23 cellular contexts compared by ENCODE assay signal in the genomic region with DNA sequence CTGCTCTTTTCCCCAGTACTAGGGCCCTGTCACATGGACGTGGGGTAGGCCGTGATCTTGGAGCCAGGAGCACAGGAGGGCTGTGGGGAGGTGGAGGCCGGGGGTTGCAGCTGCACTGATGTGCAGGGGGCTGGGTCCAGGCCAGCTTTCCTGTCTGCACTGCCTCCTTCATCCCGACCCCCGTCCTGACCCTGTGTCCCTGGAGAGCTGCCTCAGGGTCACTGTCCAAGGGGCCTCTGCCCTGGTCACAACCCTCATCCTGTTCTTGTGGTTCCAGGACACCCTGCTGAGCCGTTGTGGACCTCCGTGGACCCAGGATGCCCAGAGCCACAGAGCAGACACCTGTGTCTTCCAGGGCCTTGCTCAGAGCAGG.
"Had no signal": no experiment of that assay in that cellular context is flagged by ENCODE, and none has a peak within 500 bp of the region (broad histone marks: within the 10 kb centered on the region; RNA-seq: fewer than 3 reads in every experiment).

No MANE protein-coding gene starts in this region.

- DNase-seq: activated CD4-positive, alpha-beta T cell treated with anti-CD3 and anti-CD28 coated beads for 4 hours; activated CD4-positive, alpha-beta T cell treated with anti-CD3 and anti-CD28 coated beads, Interleukin-2, amount 50 U/mL, for 48 hours; activated CD4-positive, CD25-positive, alpha-beta regulatory T cell; activated CD8-positive, alpha-beta memory T cell treated with anti-CD3 and anti-CD28 coated beads, Interleukin-2, amount 50 U/mL, for 48 hours; activated naive CD4-positive, alpha-beta T cell treated with Interleukin-2 at 50 U/mL for 16 hours; activated naive CD8-positive, alpha-beta T cell treated with anti-CD3 and anti-CD28 coated beads, Interleukin-2, amount 10 ng/mL, durations not matched to agents 7 days and 5 days; activated T-cell treated with anti-CD3 and anti-CD28 coated beads, Interleukin-2, amount 50 U/mL, for 48 hours; amniotic stem cell; cerebellar nuclear complex; cortex of kidney; esophagus squamous epithelium; gastrocnemius medialis; midbrain; stimulated activated CD4-positive, alpha-beta T cell treated with anti-CD3 and anti-CD28 coated beads, Interleukin-2, amount 100 ng/mL, for 48 hours; stimulated activated CD8-positive, alpha-beta memory T cell treated with anti-CD3 and anti-CD28 coated beads, Interleukin-4, amount 100 ng/mL, for 48 hours; stimulated activated naive B cell treated with anti-CD40 and anti-IgM and Interleukin-4, amounts not matched to agents 10 μg/mL and 1 μg/mL and 100 μg/mL, for 72 hours; T-helper 17 cell had no signal

- H3K27ac ChIP-seq: esophagus squamous epithelium, gastrocnemius medialis, thoracic aorta had no signal

- H3K4me1 ChIP-seq: esophagus squamous epithelium, gastrocnemius medialis had no signal

- H3K4me2 ChIP-seq: smooth muscle cell had no signal

- ATAC-seq: gastrocnemius medialis; left colon; sciatic nerve; stimulated activated naive B cell treated with anti-CD40 and anti-IgM and Interleukin-4, amounts not matched to agents 10 μg/mL and 1 μg/mL and 100 μg/mL, for 72 hours; T-helper 17 cell had no signal

- H3K4me3 ChIP-seq: esophagus squamous epithelium, gastrocnemius medialis, smooth muscle cell, thoracic aorta had no signal

- FAIRE-seq: bronchial epithelial cell, islet of Langerhans had no signal

- H3K9me3 ChIP-seq: esophagus squamous epithelium, gastrocnemius medialis, thoracic aorta had no signal

- H3K36me3 ChIP-seq: esophagus squamous epithelium, gastrocnemius medialis, thoracic aorta had no signal
